Comparison of ENCODE assay signal across 8 cellular contexts in the genomic region with DNA sequence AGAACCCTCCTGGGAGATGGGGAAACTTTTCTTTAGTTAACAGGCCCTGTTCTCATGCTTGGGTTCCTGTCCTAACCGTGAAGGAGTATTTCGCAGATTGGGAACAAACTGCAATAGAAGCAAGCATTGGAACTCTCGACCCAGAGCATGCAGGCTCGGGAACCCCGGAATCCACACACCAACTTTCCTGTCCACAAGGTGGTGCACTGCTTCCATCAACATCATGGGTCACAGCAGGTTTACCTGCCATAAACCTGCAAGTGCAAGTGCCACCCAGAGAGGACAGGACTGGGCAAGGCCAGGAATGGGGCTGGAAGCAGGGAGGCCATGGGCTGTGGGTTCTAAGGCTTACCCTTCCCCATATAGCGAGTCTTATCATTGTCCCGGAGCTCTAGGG. TPM values are rescaled to one million over a fixed set of nuclear protein-coding genes. Genes with fewer than 3 reads are reported as not detected.
A peak's percentile ranks its signal among the peaks of the same experiment; 100 is the strongest.
DNase-seq lines count a peak whose midpoint lies in the region; ATAC-seq, FAIRE-seq and TF ChIP-seq lines count a peak whose summit lies in the region.

No MANE protein-coding gene starts in this region.

- intact Hi-C loops in activated CD8-positive, alpha-beta T cell treated with anti-CD3 and anti-CD28 coated beads for 36 hours (cut with micrococcal nuclease) = loop anchor here (10.0 kb wide), 1 partner anchor 53 kb away; no protein-coding TSS in a partner anchor

- peak; percentile 26 for TF ChIP-seq CTCF in activated CD8-positive, alpha-beta T cell treated with anti-CD3 and anti-CD28 coated beads for 36 hours (IDR thresholded peaks at IDR 0.05)
- peak; percentile 61 to 69 (median 66) for TF ChIP-seq CTCF in keratinocyte (optimal IDR thresholded peaks at IDR 0.05 in 1 of 3, IDR thresholded peaks at IDR 0.05 in 1 of 3, conservative IDR thresholded peaks at IDR 0.05 in 1 of 3; ENCODE audit: extremely low read depth in 1 of 3, insufficient read depth in 2 of 3, low read length in 3 of 3)

- POLR2A ChIA-PET in activated CD8-positive, alpha-beta T cell treated with anti-CD3 and anti-CD28 coated beads for 36 hours (lab: Charles Lee) = interaction anchor here (0.6 to 10.9 kb wide), 9 partner anchors 12 to 133 kb away, joined by 3 to 197 read pairs (median 4); no protein-coding TSS in a partner anchor

- peak overlapping the region; percentile 98 for H3K4me3 Mint-ChIP-seq in stimulated activated naive CD8-positive, alpha-beta T cell treated with anti-CD3 and anti-CD28 coated beads, Interleukin-15, Interleukin-2, amounts not matched to agents 100 ng/mL and 50 ng/mL, for 24 hours
- peak overlapping the region; percentile 88 for H3K4me3 Mint-ChIP-seq in activated CD8-positive, alpha-beta T cell treated with anti-CD3 and anti-CD28 coated beads for 36 hours

- CTCF ChIA-PET in activated CD8-positive, alpha-beta T cell treated with anti-CD3 and anti-CD28 coated beads for 36 hours (lab: Charles Lee) = interaction anchor here (0.6 to 4.4 kb wide), 5 partner anchors 10 to 134 kb away, joined by 3 to 16 read pairs (median 7); no protein-coding TSS in a partner anchor

- peak overlapping the region; percentile 13 for H3K4me2 ChIP-seq in keratinocyte (ENCODE audit: control insufficient read depth, extremely low read depth, insufficient read depth, low read depth, low read length)

- peaks cover 95% of the 10 kb centered on the region for H3K36me3 Mint-ChIP-seq in stimulated activated naive CD8-positive, alpha-beta T cell treated with anti-CD3 and anti-CD28 coated beads, Interleukin-15, Interleukin-2, amounts not matched to agents 100 ng/mL and 50 ng/mL, for 24 hours (ENCODE audit: low read depth)
- H3K36me3 Mint-ChIP-seq in activated CD8-positive, alpha-beta T cell treated with anti-CD3 and anti-CD28 coated beads for 36 hours (ENCODE audit: low read depth) = peaks cover 95% of the 10 kb centered on the region

- H3K9me3 ChIP-seq in keratinocyte (ENCODE audit: control insufficient read depth, low read depth, low read length) = no peaks in the 10 kb centered on the region

- no peaks in the 10 kb centered on the region for H3K9me3 Mint-ChIP-seq in stimulated activated naive CD8-positive, alpha-beta T cell treated with anti-CD3 and anti-CD28 coated beads, Interleukin-15, Interleukin-2, amounts not matched to agents 100 ng/mL and 50 ng/mL, for 24 hours
- H3K9me3 Mint-ChIP-seq in activated CD8-positive, alpha-beta T cell treated with anti-CD3 and anti-CD28 coated beads for 36 hours = no peaks in the 10 kb centered on the region

- H3K27ac Mint-ChIP-seq in stimulated activated naive CD8-positive, alpha-beta T cell treated with anti-CD3 and anti-CD28 coated beads, Interleukin-15, Interleukin-2, amounts not matched to agents 100 ng/mL and 50 ng/mL, for 24 hours = peak overlapping the region; percentile 100
- peak overlapping the region; percentile 100 for H3K27ac Mint-ChIP-seq in activated CD8-positive, alpha-beta T cell treated with anti-CD3 and anti-CD28 coated beads for 36 hours

- no peak for DNase-seq in stimulated activated naive CD8-positive, alpha-beta T cell treated with anti-CD3 and anti-CD28 coated beads, Interleukin-15, Interleukin-2, amounts not matched to agents 100 U/mL and 50 U/mL, for 24 hours
- DNase-seq in activated CD8-positive, alpha-beta T cell treated with anti-CD3 and anti-CD28 coated beads for 36 hours = no peak
- DNase-seq in keratinocyte (ENCODE audit: low read depth, low spot score) (no peak), HuH-7.5 (ENCODE audit: low spot score) (no peak)

- H3K79me2 ChIP-seq in keratinocyte (ENCODE audit: control insufficient read depth, insufficient read depth, low read length) = peaks cover 81% of the 10 kb centered on the region

- H3K9ac ChIP-seq in keratinocyte (ENCODE audit: control insufficient read depth, extremely low read depth, insufficient read depth, low read length) = no peak overlapping the region

- H3K4me1 ChIP-seq in keratinocyte (ENCODE audit: control insufficient read depth, extremely low read depth, insufficient read depth, low read length) = peaks cover 52% of the 10 kb centered on the region

- H3K4me1 Mint-ChIP-seq in stimulated activated naive CD8-positive, alpha-beta T cell treated with anti-CD3 and anti-CD28 coated beads, Interleukin-15, Interleukin-2, amounts not matched to agents 100 ng/mL and 50 ng/mL, for 24 hours (ENCODE audit: low read depth) = peaks cover 95% of the 10 kb centered on the region
- peaks cover 79% of the 10 kb centered on the region for H3K4me1 Mint-ChIP-seq in activated CD8-positive, alpha-beta T cell treated with anti-CD3 and anti-CD28 coated beads for 36 hours (ENCODE audit: low read depth)

- no peak for FAIRE-seq in keratinocyte (lab: Jason Lieb, UNC)

- peak overlapping the region; percentile 76 for H3K27ac ChIP-seq in keratinocyte (ENCODE audit: control insufficient read depth, insufficient read depth, low read length)

- H3K27me3 Mint-ChIP-seq in stimulated activated naive CD8-positive, alpha-beta T cell treated with anti-CD3 and anti-CD28 coated beads, Interleukin-15, Interleukin-2, amounts not matched to agents 100 ng/mL and 50 ng/mL, for 24 hours = no peaks in the 10 kb centered on the region
- no peaks in the 10 kb centered on the region for H3K27me3 Mint-ChIP-seq in activated CD8-positive, alpha-beta T cell treated with anti-CD3 and anti-CD28 coated beads for 36 hours

- peaks cover 54 to 71% of the 10 kb centered on the region in 2 experiments for H3K36me3 ChIP-seq in keratinocyte (ENCODE audit: control insufficient read depth in 2 of 2, extremely low read depth in 1 of 2, insufficient read depth in 2 of 2, low read length in 2 of 2)

- ATAC-seq in stimulated activated naive CD8-positive, alpha-beta T cell treated with anti-CD3 and anti-CD28 coated beads, Interleukin-15, Interleukin-2, amounts not matched to agents 100 U/mL and 50 U/mL, for 24 hours = no peak
- ATAC-seq in activated CD8-positive, alpha-beta T cell treated with anti-CD3 and anti-CD28 coated beads for 36 hours = no peak
- no peak for ATAC-seq in HG03342 (IDR thresholded peaks at IDR 0.05; ENCODE audit: unreplicated experiment)
- no peak for ATAC-seq in GM18502 (IDR thresholded peaks at IDR 0.05; ENCODE audit: poor library complexity, unreplicated experiment)
- ATAC-seq in HG03520 (IDR thresholded peaks at IDR 0.05; ENCODE audit: unreplicated experiment) = no peak

- H3K4me3 ChIP-seq in keratinocyte (ENCODE audit: control insufficient read depth in 2 of 3, extremely low read depth in 1 of 3, insufficient read depth in 2 of 3, low read depth in 1 of 3, low read length in 3 of 3) = no peak overlapping the region

- H2AFZ ChIP-seq in keratinocyte (ENCODE audit: control insufficient read depth, low read length) = no peak overlapping the region

- dilution Hi-C loops in keratinocyte (cut with MboI; ENCODE audit: extremely low pct_ligation_motif_present, low sequenced_read_pairs) = no loop called here

- peaks cover 8% of the 10 kb centered on the region for H3K9me1 ChIP-seq in keratinocyte (ENCODE audit: control insufficient read depth, extremely low read depth, insufficient read depth, low read length)

- H4K20me1 ChIP-seq in keratinocyte (ENCODE audit: control insufficient read depth, extremely low read depth, insufficient read depth, low read length) = peaks cover 81% of the 10 kb centered on the region

- no peaks in the 10 kb centered on the region for H3K27me3 ChIP-seq in keratinocyte (ENCODE audit: control insufficient read depth, extremely low read depth, insufficient read depth, low read length)

RNA-seq across cellular contexts. Expression of gene ENO1, which starts 6.9 kb away (rescaled TPM):
- 1,000 to 10,000 TPM; 4,199 to 4,245 TPM for total RNA-seq in activated CD8-positive, alpha-beta T cell treated with anti-CD3 and anti-CD28 coated beads for 36 hours
- 1,831 to 2,152 TPM (median 1,908 TPM) in 3 replicates for polyA plus RNA-seq in keratinocyte
- polyA plus RNA-seq in keratinocyte (2011; ENCODE audit: low read depth) = 5,319 TPM
- 1,516 and 1,792 TPM in 2 replicates for polyA plus RNA-seq in keratinocyte (2011; cell fraction: cytosol; rRNA removed)
- polyA plus RNA-seq in keratinocyte (2011; cell fraction: nucleus; rRNA removed) = 1,367 and 1,540 TPM in 2 replicates
- polyA plus RNA-seq in keratinocyte (2012; ENCODE audit: low replicate concordance) = 973 and 2,209 TPM in 2 replicates
- polyA minus RNA-seq in keratinocyte = 2,026 to 2,762 TPM (median 2,694 TPM) in 3 replicates
- polyA minus RNA-seq in keratinocyte (2011; cell fraction: cytosol; rRNA and poly(A)+ RNA removed) = 1,962 TPM
- 651 and 812 TPM in 2 replicates for polyA minus RNA-seq in keratinocyte (2011; cell fraction: nucleus; rRNA and poly(A)+ RNA removed)

RNA-seq across cellular contexts. Expression of gene RERE, which starts 54.1 kb away (rescaled TPM):
- 10 to 100 TPM; 45.8 to 57.1 TPM for total RNA-seq in activated CD8-positive, alpha-beta T cell treated with anti-CD3 and anti-CD28 coated beads for 36 hours
- polyA plus RNA-seq in keratinocyte = 2.8 to 3.8 TPM (median 3.6 TPM) in 3 replicates
- 32.8 TPM for polyA plus RNA-seq in keratinocyte (2011; ENCODE audit: low read depth)
- polyA plus RNA-seq in keratinocyte (2011; cell fraction: cytosol; rRNA removed) = 8.1 and 10.5 TPM in 2 replicates
- 26.3 and 30.2 TPM in 2 replicates for polyA plus RNA-seq in keratinocyte (2011; cell fraction: nucleus; rRNA removed)
- polyA plus RNA-seq in keratinocyte (2012; ENCODE audit: low replicate concordance) = 13.7 and 17.2 TPM in 2 replicates
- 22.0 to 29.9 TPM (median 28.0 TPM) in 3 replicates for polyA minus RNA-seq in keratinocyte
- 28.6 TPM for polyA minus RNA-seq in keratinocyte (2011; cell fraction: cytosol; rRNA and poly(A)+ RNA removed)
- polyA minus RNA-seq in keratinocyte (2011; cell fraction: nucleus; rRNA and poly(A)+ RNA removed) = 16.4 and 51.3 TPM in 2 replicates
